ENCODE assay signal across 14 cellular contexts in the genomic region with DNA sequence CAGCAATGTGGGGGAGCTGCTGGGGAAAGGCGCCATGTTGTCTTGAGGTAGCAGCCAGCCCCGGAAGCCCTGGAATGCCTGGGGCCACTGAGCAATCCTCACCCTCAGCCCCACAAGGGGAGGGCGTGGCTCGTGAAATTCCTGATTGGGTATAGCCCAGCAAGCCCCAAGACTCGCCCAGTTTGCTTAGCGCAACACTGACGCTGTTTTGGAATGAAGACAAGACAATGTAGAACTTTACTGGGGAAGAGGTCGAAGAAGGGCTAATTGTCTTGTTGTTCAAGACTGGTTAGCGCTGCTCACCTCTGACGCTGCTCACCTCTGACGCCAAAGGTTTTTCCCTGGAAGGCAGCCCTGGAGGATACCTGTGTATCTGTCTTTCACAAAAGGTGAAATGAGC. TPM values are rescaled to one million over a fixed set of nuclear protein-coding genes. Genes with fewer than 3 reads are reported as not detected.
DNase-seq lines count a peak whose midpoint lies in the region; ATAC-seq and TF ChIP-seq lines count a peak whose summit lies in the region.
"Had no signal": no experiment of that assay in that cellular context is flagged by ENCODE, and none has a peak within 500 bp of the region (broad histone marks: within the 10 kb centered on the region; RNA-seq: fewer than 3 reads in every experiment).

No MANE protein-coding gene starts in this region.

- H3K27ac Mint-ChIP-seq in activated naive CD4-positive, alpha-beta T cell treated with anti-CD3 and anti-CD28 coated beads, Interleukin-2, amount 10 ng/mL, durations not matched to agents 7 days and 5 days: no peak overlapping the region

- no peak for ATAC-seq in HG03520 (IDR thresholded peaks at IDR 0.05; ENCODE audit: unreplicated experiment)
- ATAC-seq: lower lobe of right lung had no signal

- no peak overlapping the region for H4K8ac ChIP-seq in mesendoderm (ENCODE audit: low read depth, low read length)

- H3K27ac ChIP-seq in breast epithelium (peak overlapping the region; percentile 63 to 68), mesendoderm (ENCODE audit: low read depth, low read length) (no peak overlapping the region)
- H3K27ac ChIP-seq: lower lobe of right lung, neutrophil had no signal

- WGBS in mesendoderm (ENCODE audit: extremely low coverage, insufficient coverage, low lambda C conversion rate): no CpG with 5 or more reads among the region's 11 CpGs

- H2AK5ac ChIP-seq in mesendoderm (ENCODE audit: low read length): peak overlapping the region; percentile 47

- H3K9me3 ChIP-seq in breast epithelium: no peaks in the 10 kb centered on the region
- H3K9me3 ChIP-seq: lower lobe of right lung, neutrophil had no signal

- peak; percentile 21 for DNase-seq in A172 (ENCODE audit: low spot score)
- DNase-seq in HPDE6-E6E7 (ENCODE audit: extremely low spot score): peak; percentile 81
- DNase-seq in breast epithelium (ENCODE audit: low spot score in 2 of 2): peak in 1 of 2 donors; percentile 72
- peak; percentile 71 for DNase-seq in mesendoderm
- no peak for DNase-seq in stimulated activated CD4-positive, alpha-beta T cell treated with anti-CD3 and anti-CD28 coated beads, Interleukin-4, amount 100 ng/mL, for 1 hour
- DNase-seq in activated naive CD4-positive, alpha-beta T cell (lab: John Stamatoyannopoulos, UW): no peak
- DNase-seq in activated naive CD4-positive, alpha-beta T cell treated with anti-CD3 and anti-CD28 coated beads, Interleukin-2, amount 10 ng/mL, durations not matched to agents 7 days and 5 days: no peak
- DNase-seq: activated naive CD4-positive, alpha-beta T cell treated with anti-CD3 and anti-CD28 coated beads, Interleukin-2, amount 50 U/mL, for 16 hours; lower lobe of right lung; NCI-H1417 treated with DMSO at 0.1 percent for 48 hours; NCI-H526 treated with DMSO at 0.1 percent for 48 hours; SHP77 had no signal

- H3K4ac ChIP-seq in mesendoderm (ENCODE audit: low read depth, low read length): no peak overlapping the region

- no peak overlapping the region for H2BK15ac ChIP-seq in mesendoderm (replicated peaks; ENCODE audit: low read depth)

- H3K23ac ChIP-seq in mesendoderm (ENCODE audit: low read length): no peak overlapping the region

- CTCF ChIA-PET in activated naive CD4-positive, alpha-beta T cell treated with anti-CD3 and anti-CD28 coated beads, Interleukin-2, amount 10 ng/mL, durations not matched to agents 7 days and 5 days (lab: Charles Lee): no interaction called here

- intact Hi-C loops in breast epithelium (cut with DNase I; ENCODE audit: low total_unique reads): no loop called here

- H3K36me3 Mint-ChIP-seq in activated naive CD4-positive, alpha-beta T cell treated with anti-CD3 and anti-CD28 coated beads, Interleukin-2, amount 10 ng/mL, durations not matched to agents 7 days and 5 days: no peaks in the 10 kb centered on the region

- H3K9ac ChIP-seq in mesendoderm (ENCODE audit: low read length): no peak overlapping the region

- no peaks in the 10 kb centered on the region for H3K27me3 ChIP-seq in breast epithelium
- no peaks in the 10 kb centered on the region for H3K27me3 ChIP-seq in mesendoderm (ENCODE audit: insufficient read depth, low read length, poor library complexity)
- H3K27me3 ChIP-seq: neutrophil had no signal

- no peak overlapping the region for H3K4me2 ChIP-seq in mesendoderm (ENCODE audit: low read length)

- H3K56ac ChIP-seq in mesendoderm (ENCODE audit: low read length): peak overlapping the region; percentile 49

- no peak overlapping the region for H3K18ac ChIP-seq in mesendoderm (ENCODE audit: low read length)

- H3K4me1 ChIP-seq in breast epithelium (no peaks in the 10 kb centered on the region), mesendoderm (ENCODE audit: control insufficient read depth, low read depth, low read length) (peaks cover 21% of the 10 kb centered on the region)

- TF ChIP-seq POLR2A in breast epithelium (IDR thresholded peaks at IDR 0.05): no peak

- no peaks in the 10 kb centered on the region for H3K79me2 ChIP-seq in mesendoderm (ENCODE audit: control insufficient read depth, insufficient read depth, low read length)

- H3K4me3 ChIP-seq in breast epithelium (no peak overlapping the region), mesendoderm (ENCODE audit: low read length) (no peak overlapping the region)
- H3K4me3 ChIP-seq: lower lobe of right lung had no signal

- H3K36me3 ChIP-seq in breast epithelium (no peaks in the 10 kb centered on the region), mesendoderm (ENCODE audit: control insufficient read depth, insufficient read depth, low read length) (no peaks in the 10 kb centered on the region)

- H2BK120ac ChIP-seq in mesendoderm (ENCODE audit: low read depth, low read length): no peak overlapping the region

- no peak for TF ChIP-seq CTCF in breast epithelium (IDR thresholded peaks at IDR 0.05)

- H3K27me3 Mint-ChIP-seq in activated naive CD4-positive, alpha-beta T cell treated with anti-CD3 and anti-CD28 coated beads, Interleukin-2, amount 10 ng/mL, durations not matched to agents 7 days and 5 days: peaks cover 4% of the 10 kb centered on the region

- H3K4me1 Mint-ChIP-seq in activated naive CD4-positive, alpha-beta T cell treated with anti-CD3 and anti-CD28 coated beads, Interleukin-2, amount 10 ng/mL, durations not matched to agents 7 days and 5 days: no peaks in the 10 kb centered on the region

- H3K9me3 Mint-ChIP-seq in activated naive CD4-positive, alpha-beta T cell treated with anti-CD3 and anti-CD28 coated beads, Interleukin-2, amount 10 ng/mL, durations not matched to agents 7 days and 5 days: no peaks in the 10 kb centered on the region

- no peak overlapping the region for H3K4me3 Mint-ChIP-seq in activated naive CD4-positive, alpha-beta T cell treated with anti-CD3 and anti-CD28 coated beads, Interleukin-2, amount 10 ng/mL, durations not matched to agents 7 days and 5 days

- H4K5ac ChIP-seq in mesendoderm (ENCODE audit: low read length): no peak overlapping the region

- peaks cover 1% of the 10 kb centered on the region for H3K79me1 ChIP-seq in mesendoderm (ENCODE audit: low read length)

- no peak overlapping the region for H2BK5ac ChIP-seq in mesendoderm (ENCODE audit: low read length)

RNA-seq across cellular contexts. Expression of a gene that starts 47.6 kb away (rescaled TPM):
- 16.7 and 19.4 TPM in 2 replicates for total RNA-seq in A172 (2014; rRNA removed; shearing (Covaris generic))
- total RNA-seq in breast epithelium: 10 to 100 TPM; 17.6 to 36.2 (median 32.8) TPM
- polyA plus RNA-seq in mesendoderm (2013, experiment 1 of 2): 8.4 TPM
- 8.7 TPM for polyA plus RNA-seq in mesendoderm (2013, experiment 2 of 2)

Comparison
In these comparisons a context has a peak if more than half of its experiments do, and no peak if none do; other contexts are left out.
1. DNase-seq: peak in A172 (single experiment), HPDE6-E6E7 (single experiment) and mesendoderm (single experiment); none in stimulated activated CD4-positive, alpha-beta T cell treated with anti-CD3 and anti-CD28 coated beads, Interleukin-4, amount 100 ng/mL, for 1 hour (single experiment), activated naive CD4-positive, alpha-beta T cell (0 of 4) and activated naive CD4-positive, alpha-beta T cell treated with anti-CD3 and anti-CD28 coated beads, Interleukin-2, amount 10 ng/mL, durations not matched to agents 7 days and 5 days (single experiment).